8 cellular contexts compared by ENCODE assay signal in the genomic region with DNA sequence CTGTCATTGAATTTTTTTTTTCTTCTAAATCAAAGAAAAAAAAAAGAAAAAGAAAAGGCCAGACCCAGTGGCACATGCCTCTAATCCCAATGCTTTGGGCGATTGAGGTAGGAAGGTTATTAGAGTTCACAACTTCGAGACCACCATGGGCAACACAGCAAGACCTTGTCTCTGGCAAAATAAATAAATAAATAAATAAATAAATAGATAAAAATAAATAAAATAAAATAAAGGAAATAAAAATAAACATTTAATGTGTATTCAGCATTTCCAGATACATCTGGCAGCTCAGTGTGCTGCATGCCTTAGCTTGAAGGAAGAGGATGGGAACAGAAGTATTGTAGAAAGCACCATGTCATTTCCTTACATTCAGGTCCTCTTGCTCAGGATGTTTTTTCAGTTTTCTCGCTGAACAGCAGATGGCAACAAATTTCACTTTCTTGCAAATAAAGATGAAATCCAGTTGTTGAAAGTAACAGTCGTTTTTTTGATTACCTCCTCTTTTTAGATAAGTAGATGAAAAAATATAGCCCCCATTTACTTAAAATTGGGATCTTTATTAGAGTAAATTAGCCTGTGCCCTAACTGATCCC. TPM values are rescaled to one million over a fixed set of nuclear protein-coding genes. Genes with fewer than 3 reads are reported as not detected.
DNase-seq lines count a peak whose midpoint lies in the region; ATAC-seq, FAIRE-seq and TF ChIP-seq lines count a peak whose summit lies in the region.

No MANE protein-coding gene starts in this region.

- no peak overlapping the region for H3K4me3 ChIP-seq in bronchial epithelial cell (ENCODE audit: low read depth, low read length)

- H3K36me3 ChIP-seq in bronchial epithelial cell (ENCODE audit: control insufficient read depth, insufficient read depth, low read length) = no peaks in the 10 kb centered on the region

- no peak for TF ChIP-seq POLR2A in GM12891 (IDR thresholded peaks at IDR 0.05; ENCODE audit: low read depth, low read length)

- DNase-seq in CD14-positive monocyte (ENCODE audit: low spot score) (no peak), NCI-H69 (lab: John Stamatoyannopoulos, UW) (peak; percentile 51), bronchial epithelial cell (ENCODE audit: low read depth) (peak; percentile 74), midbrain (lab: John Stamatoyannopoulos, UW) (peak; percentile 54), iPS-NIHi7 (ENCODE audit: extremely low spot score) (no peak), GM12891 (ENCODE audit: insufficient read length, low spot score) (no peak)

- no peak overlapping the region for H3K4me3 Mint-ChIP-seq in CD14-positive monocyte

- H3K9me3 Mint-ChIP-seq in CD14-positive monocyte = peaks cover 0 to 5% (median 2%) of the 10 kb centered on the region in 7 donors

- no peaks in the 10 kb centered on the region for H3K27me3 ChIP-seq in bronchial epithelial cell (ENCODE audit: control insufficient read depth, insufficient read depth, low read length)

- intact Hi-C loops in CD14-positive monocyte (cut with micrococcal nuclease) = no loop called here

- peaks cover 8 to 20% (median 9%) of the 10 kb centered on the region in 3 donors for H3K27me3 Mint-ChIP-seq in CD14-positive monocyte (ENCODE audit: low read depth in 3 of 3)

- H3K27ac Mint-ChIP-seq in CD14-positive monocyte = no peak overlapping the region

- H3K36me3 Mint-ChIP-seq in CD14-positive monocyte = no peaks in the 10 kb centered on the region

- no peaks in the 10 kb centered on the region for H3K4me1 Mint-ChIP-seq in CD14-positive monocyte

- FAIRE-seq in bronchial epithelial cell (lab: Jason Lieb, UNC) (no peak), GM12891 (lab: Jason Lieb, UNC) (no peak)

- ATAC-seq in HG03457 (IDR thresholded peaks at IDR 0.05; ENCODE audit: unreplicated experiment) = no peak

- TF ChIP-seq CTCF in CD14-positive monocyte (IDR thresholded peaks at IDR 0.05) (peak; percentile 37), GM12873 (IDR thresholded peaks at IDR 0.05; ENCODE audit: insufficient read depth, low read depth, low read length, missing control alignments) (peak; percentile 56), bronchial epithelial cell (IDR thresholded peaks at IDR 0.05; ENCODE audit: insufficient read depth, low read length, severe bottlenecking) (peak; percentile 42)

TF ChIP-seq in GM12891, 5 proteins besides CTCF, POLR2A, EP300 and RAD21:
- TF ChIP-seq PAX5 (IDR thresholded peaks at IDR 0.05; ENCODE audit: insufficient read depth, low read length, severe bottlenecking) (no peak), POLR2AphosphoS5 (IDR thresholded peaks at IDR 0.05; ENCODE audit: low read depth, low read length) (no peak), POU2F2 (IDR thresholded peaks at IDR 0.05; ENCODE audit: low read depth, low read length) (no peak), TAF1 (IDR thresholded peaks at IDR 0.05; ENCODE audit: low read depth, low read length) (no peak), SPI1 (IDR thresholded peaks at IDR 0.05; ENCODE audit: low read depth, low read length) (no peak)

RNA-seq across cellular contexts. Expression of a gene that starts 25.7 kb away (rescaled TPM):
- not detected for polyA plus RNA-seq in CD14-positive monocyte
- total RNA-seq in bronchial epithelial cell = not detected in 2 replicates
- polyA plus RNA-seq in GM12891 (2012; ENCODE audit: low read depth, missing spikeins) = not detected

Comparison
In these comparisons a context has a peak if more than half of its experiments do, and no peak if none do; other contexts are left out.
1. DNase-seq: peak in NCI-H69 (single experiment), bronchial epithelial cell (single experiment) and midbrain (single experiment); none in CD14-positive monocyte (single experiment), iPS-NIHi7 (single experiment) and GM12891 (single experiment).
2. Peak in every context shown above with its lines, with median percentiles within 50 percentile points of each other: CTCF ChIP-seq.